ENCODE assay signal across 15 cellular contexts in genomic region chr4:176499518-176499917, GRCh38.
A peak's percentile ranks its signal among the peaks of the same experiment; 100 is the strongest.
DNase-seq lines count a peak whose midpoint lies in the region; ATAC-seq lines count a peak whose summit lies in the region.
"Had no signal": no experiment of that assay in that cellular context is flagged by ENCODE, and none has a peak within 500 bp of the region (broad histone marks: within the 10 kb centered on the region; RNA-seq: fewer than 3 reads in every experiment).

No MANE protein-coding gene starts in this region.

- peak; percentile 57 for DNase-seq in GM04503 (ENCODE audit: low read depth)
- peak; percentile 43 for DNase-seq in RPMI7951 (ENCODE audit: low read depth)
- DNase-seq in fibroblast of gingiva (ENCODE audit: low read depth), result peak; percentile 42
- DNase-seq in left cardiac atrium, result no peak
- DNase-seq in stimulated activated effector memory CD8-positive, alpha-beta T cell treated with anti-CD3 and anti-CD28 coated beads, Interleukin-12 subunit alpha, Interleukin-12 subunit beta, amount 100 ng/mL, for 72 hours (ENCODE audit: low spot score in 2 of 2), result no peak
- DNase-seq in NCI-H748 treated with DMSO at 0.1 percent for 48 hours (lab: John Stamatoyannopoulos, UW), result no peak
- DNase-seq: heart right ventricle, left ventricle myocardium superior, NCI-H1092, right lobe of liver, T-helper 1 cell had no signal

- peaks cover 16% of the 10 kb centered on the region for H3K4me1 ChIP-seq in skeletal muscle satellite cell (ENCODE audit: control insufficient read depth, insufficient read depth, low read length)
- H3K4me1 ChIP-seq: heart right ventricle, right lobe of liver had no signal

- no peaks in the 10 kb centered on the region for H3K9me3 Mint-ChIP-seq in stimulated activated effector memory CD8-positive, alpha-beta T cell treated with anti-CD3 and anti-CD28 coated beads, Interleukin-12 subunit alpha, Interleukin-12 subunit beta, amount 100 ng/mL, for 72 hours
- H3K9me3 Mint-ChIP-seq: nephron had no signal

- intact Hi-C loops in left cardiac atrium (cut with DNase I), result no loop called here

- H3K4me1 Mint-ChIP-seq in stimulated activated effector memory CD8-positive, alpha-beta T cell treated with anti-CD3 and anti-CD28 coated beads, Interleukin-12 subunit alpha, Interleukin-12 subunit beta, amount 100 ng/mL, for 72 hours, result no peaks in the 10 kb centered on the region
- H3K4me1 Mint-ChIP-seq: nephron had no signal

- no peak overlapping the region for H3K4me3 Mint-ChIP-seq in stimulated activated effector memory CD8-positive, alpha-beta T cell treated with anti-CD3 and anti-CD28 coated beads, Interleukin-12 subunit alpha, Interleukin-12 subunit beta, amount 100 ng/mL, for 72 hours
- H3K4me3 Mint-ChIP-seq: nephron had no signal

- H3K27me3 ChIP-seq in skeletal muscle satellite cell (ENCODE audit: control insufficient read depth, insufficient read depth, low read length), result no peaks in the 10 kb centered on the region
- H3K27me3 ChIP-seq: heart right ventricle, right lobe of liver had no signal

- H3K4me2 ChIP-seq in skeletal muscle satellite cell (ENCODE audit: low read length), result peak overlapping the region; percentile 74

- ATAC-seq in left cardiac atrium (no peak), GM21717 (IDR thresholded peaks at IDR 0.05; ENCODE audit: unreplicated experiment) (no peak)
- no peak for ATAC-seq in stimulated activated effector memory CD8-positive, alpha-beta T cell treated with anti-CD3 and anti-CD28 coated beads, Interleukin-12 subunit alpha, Interleukin-12 subunit beta, amount 100 ng/mL, for 72 hours
- ATAC-seq: activated CD4-positive, CD25-positive, alpha-beta regulatory T cell treated with anti-CD3 and anti-CD28 coated beads, Interleukin-2, amount 50 U/mL, for 24 hours; heart right ventricle; left ventricle myocardium superior; right lobe of liver had no signal

- H3K27ac Mint-ChIP-seq in stimulated activated effector memory CD8-positive, alpha-beta T cell treated with anti-CD3 and anti-CD28 coated beads, Interleukin-12 subunit alpha, Interleukin-12 subunit beta, amount 100 ng/mL, for 72 hours, result no peak overlapping the region
- H3K27ac Mint-ChIP-seq: nephron had no signal

- H3K9ac ChIP-seq in skeletal muscle satellite cell (ENCODE audit: low read depth, low read length), result peak overlapping the region; percentile 55

- no peaks in the 10 kb centered on the region for H3K36me3 ChIP-seq in skeletal muscle satellite cell (ENCODE audit: insufficient read depth, low read length)
- H3K36me3 ChIP-seq: heart right ventricle, right lobe of liver had no signal

- no peaks in the 10 kb centered on the region for H3K36me3 Mint-ChIP-seq in stimulated activated effector memory CD8-positive, alpha-beta T cell treated with anti-CD3 and anti-CD28 coated beads, Interleukin-12 subunit alpha, Interleukin-12 subunit beta, amount 100 ng/mL, for 72 hours

- no peaks in the 10 kb centered on the region for H3K9me3 ChIP-seq in skeletal muscle satellite cell (replicated peaks; ENCODE audit: low read length)
- H3K9me3 ChIP-seq: right lobe of liver had no signal

- peak overlapping the region; percentile 38 for H3K4me3 ChIP-seq in skeletal muscle satellite cell (ENCODE audit: low read length)
- H3K4me3 ChIP-seq: heart right ventricle, right lobe of liver had no signal

Comparison
In these comparisons a context has a peak if more than half of its experiments do, and no peak if none do; other contexts are left out.
1. DNase-seq: peak in GM04503 (single experiment), RPMI7951 (single experiment) and fibroblast of gingiva (single experiment); none in left cardiac atrium (single experiment), stimulated activated effector memory CD8-positive, alpha-beta T cell treated with anti-CD3 and anti-CD28 coated beads, Interleukin-12 subunit alpha, Interleukin-12 subunit beta, amount 100 ng/mL, for 72 hours (0 of 2) and NCI-H748 treated with DMSO at 0.1 percent for 48 hours (single experiment).